22 cellular contexts compared by ENCODE assay signal in the genomic region with DNA sequence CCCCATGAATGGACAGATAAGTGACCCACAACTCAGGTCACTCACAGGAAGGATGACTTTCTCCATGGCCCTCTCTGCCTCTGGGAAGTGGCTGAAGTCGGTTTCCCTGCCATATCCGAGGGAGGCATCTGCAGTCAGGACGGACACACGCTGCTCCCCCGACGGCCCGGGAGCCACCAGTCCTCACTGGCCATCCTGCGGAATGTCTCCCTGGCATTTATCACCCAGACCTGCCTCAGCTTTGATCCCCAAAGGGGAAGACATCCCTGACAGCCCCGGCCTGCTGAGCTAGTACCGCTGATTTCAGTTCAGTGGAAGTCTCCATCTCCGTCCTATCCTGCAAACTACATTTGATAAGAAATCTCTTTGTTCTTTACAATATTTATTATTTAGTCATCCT.
"Had no signal": no experiment of that assay in that cellular context is flagged by ENCODE, and none has a peak within 500 bp of the region (broad histone marks: within the 10 kb centered on the region; RNA-seq: fewer than 3 reads in every experiment).

No MANE protein-coding gene starts in this region.

- DNase-seq: natural killer cell; occipital lobe; ovary; psoas muscle; right cardiac atrium; right lobe of liver; sigmoid colon; small intestine; stimulated activated CD4-positive, alpha-beta T cell treated with anti-CD3 and anti-CD28 coated beads, Interleukin-12 subunit alpha, Interleukin-12 subunit beta, amount 100 ng/mL, for 4 hours; stimulated activated CD4-positive, alpha-beta T cell treated with anti-CD3 and anti-CD28 coated beads, Interleukin-1b, Interleukin-23, amount 100 ng/mL, for 48 hours; stimulated activated CD4-positive, alpha-beta T cell treated with anti-CD3 and anti-CD28 coated beads, Interleukin-4, amount 100 ng/mL, for 1 hour; stimulated activated CD4-positive, alpha-beta T cell treated with anti-CD3 and anti-CD28 coated beads, Interleukin-4, amount 100 ng/mL, for 4 hours; stimulated activated CD8-positive, alpha-beta memory T cell treated with anti-CD3 and anti-CD28 coated beads, Interleukin-4, amount 100 ng/mL, for 48 hours; stimulated activated naive CD4-positive, alpha-beta T cell; stimulated activated naive CD8-positive, alpha-beta T cell treated with anti-CD3 and anti-CD28 coated beads, Interleukin-15, amount 100 ng/mL, for 72 hours; stimulated activated naive CD8-positive, alpha-beta T cell treated with anti-CD3 and anti-CD28 coated beads, Interleukin-15, Interleukin-2, amounts not matched to agents 100 U/mL and 50 U/mL, for 24 hours; substantia nigra; testis; tibial artery; transverse colon; upper lobe of right lung; uterus had no signal
